8 cellular contexts compared by ENCODE assay signal in the genomic region with DNA sequence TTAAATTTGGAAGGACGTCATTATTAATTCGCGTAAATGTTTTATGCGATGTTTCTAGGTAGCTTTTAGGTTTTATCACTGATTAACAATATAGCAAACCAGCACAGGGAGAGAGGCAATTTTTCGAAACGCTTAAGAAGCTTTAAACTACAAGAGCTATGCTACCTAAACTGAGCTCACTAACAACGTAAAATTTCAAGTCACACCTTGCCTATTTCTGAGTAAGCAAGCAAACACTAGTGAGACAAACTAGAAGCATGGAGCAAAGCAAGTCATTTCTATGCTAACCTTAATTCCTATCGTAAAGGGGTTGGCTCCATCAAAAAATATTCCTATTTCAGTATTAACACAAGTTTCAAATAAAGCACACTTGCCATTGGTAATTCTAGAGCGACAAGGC. TPM values are rescaled to one million over a fixed set of nuclear protein-coding genes. Genes with fewer than 3 reads are reported as not detected.
DNase-seq lines count a peak whose midpoint lies in the region; ATAC-seq and TF ChIP-seq lines count a peak whose summit lies in the region.

No MANE protein-coding gene starts in this region.

- no peak overlapping the region for H4K5ac ChIP-seq in IMR-90 (ENCODE audit: low read depth, low read length)

- H2BK15ac ChIP-seq in IMR-90 (ENCODE audit: low read depth, low read length): no peak overlapping the region

- in situ Hi-C loops in IMR-90 (cut with MboI; ENCODE audit: low sequenced_read_pairs): no loop called here

- H4K91ac ChIP-seq in IMR-90 (ENCODE audit: insufficient read depth, low read depth, low read length): no peak overlapping the region

- dilution Hi-C loops in IMR-90 (cut with HindIII; ENCODE audit: low sequenced_read_pairs, unreplicated experiment): no loop called here

- TSS peak; percentile 45 for BruUV-seq in IMR-90 (replicated peaks; lab: Mats Ljungman, UMichigan)

- peaks cover 7 to 33% of the 10 kb centered on the region in 2 experiments for H3K79me1 ChIP-seq in IMR-90 (ENCODE audit: low read depth in 1 of 2, low read length in 2 of 2)

- no peaks in the 10 kb centered on the region; the same call in 1 of the 2 replicates for H4K20me1 ChIP-seq in IMR-90 (ENCODE audit: insufficient read depth, low read length)

- no peak overlapping the region for H2AK9ac ChIP-seq in IMR-90 (replicated peaks; ENCODE audit: low read depth, low read length, poor library complexity)

- H3K4ac ChIP-seq in IMR-90 (ENCODE audit: low read depth, low read length): no peak overlapping the region

- no peaks in the 10 kb centered on the region for H3K36me3 ChIP-seq in IMR-90 (ENCODE audit: control insufficient read depth, insufficient read depth, low read length)
- H3K36me3 ChIP-seq in muscle layer of duodenum (ENCODE audit: control insufficient read depth in 1 of 2, insufficient read depth in 2 of 2, low read length in 2 of 2): no peaks in the 10 kb centered on the region

- H3K4me2 ChIP-seq in IMR-90 (ENCODE audit: low read depth, low read length): peak overlapping the region; percentile 94

- H3K27me3 ChIP-seq in AG04450 (ENCODE audit: control insufficient read depth, insufficient read depth, low read length) (no peaks in the 10 kb centered on the region), IMR-90 (ENCODE audit: control insufficient read depth, insufficient read depth, low read length) (no peaks in the 10 kb centered on the region; the same call in 1 of the 2 replicates), muscle layer of duodenum (ENCODE audit: low read depth, low read length) (no peaks in the 10 kb centered on the region)

- no peak overlapping the region for H2AFZ ChIP-seq in IMR-90 (replicated peaks; ENCODE audit: low read length, poor library complexity)

- no peak overlapping the region for H3K56ac ChIP-seq in IMR-90 (ENCODE audit: extremely low read depth, insufficient read depth, low read length)

- no peak overlapping the region for H2AK5ac ChIP-seq in IMR-90 (ENCODE audit: low read depth, low read length)

- WGBS in IMR-90 (ENCODE audit: extremely low coverage in 2 of 2, insufficient read length in 1 of 2), 2 experiments: 67% methylated on average over 1 of the region's 9 CpGs; no CpG with 5 or more reads in 1 of the 2 experiments

- TF ChIP-seq RAD21 in IMR-90 (IDR thresholded peaks at IDR 0.05; ENCODE audit: low read length): no peak

- H2BK120ac ChIP-seq in IMR-90 (ENCODE audit: low read depth, low read length): no peak overlapping the region

- H3K4me1 ChIP-seq in IMR-90 (ENCODE audit: control insufficient read depth, insufficient read depth, low read length) (no peaks in the 10 kb centered on the region; the same call in 1 of the 2 replicates), muscle layer of duodenum (ENCODE audit: control insufficient read depth in 1 of 2, insufficient read depth in 2 of 2, low read length in 2 of 2) (peaks cover 0 to 7% of the 10 kb centered on the region in 2 donors)

- no peak overlapping the region for H3K14ac ChIP-seq in IMR-90 (replicated peaks; ENCODE audit: low read depth, low read length)

- ATAC-seq in IMR-90 (ENCODE audit: low read depth): no peak
- ATAC-seq in HG03460 (IDR thresholded peaks at IDR 0.05; ENCODE audit: unreplicated experiment): no peak
- no peak for ATAC-seq in HG02885 (IDR thresholded peaks at IDR 0.05; ENCODE audit: poor library complexity, unreplicated experiment)
- no peak for ATAC-seq in esophagus mucosa

- peak overlapping the region; percentile 69 for H3K23ac ChIP-seq in IMR-90 (ENCODE audit: low read depth, low read length)

- H3K18ac ChIP-seq in IMR-90 (ENCODE audit: low read depth, low read length): no peak overlapping the region

- TF ChIP-seq CTCF in AG04450 (IDR thresholded peaks at IDR 0.05; ENCODE audit: low read depth, low read length) (no peak), IMR-90 (conservative IDR thresholded peaks at IDR 0.05; ENCODE audit: low read depth, low read length) (no peak), cardiac fibroblast (IDR thresholded peaks at IDR 0.05; ENCODE audit: low read depth, low read length) (no peak)

- CTCF ChIA-PET in AG04450 (lab: Charles Lee) (interaction anchor here (0.5 kb wide), 1 partner anchor 265 kb away, joined by 5 read pairs; no protein-coding TSS in a partner anchor), IMR-90 (lab: Yijun Ruan, JAX) (interaction anchor here (0.6 kb wide), 1 partner anchor 25 kb away, joined by 3 read pairs; no protein-coding TSS in a partner anchor)

- DNase-seq in AG04450 (ENCODE audit: low read depth, low spot score) (no peak), IMR-90 (no peak), cardiac fibroblast (ENCODE audit: low read depth in 2 of 2) (no peak), GF-D8 (lab: John Stamatoyannopoulos, UW) (no peak)

- H4K8ac ChIP-seq in IMR-90 (ENCODE audit: low read depth in 2 of 2, low read length in 2 of 2): no peak overlapping the region; a peak in 1 of 4 replicates

- H2BK20ac ChIP-seq in IMR-90 (ENCODE audit: low read depth, low read length): no peak overlapping the region

- peak overlapping the region; percentile 45; the same call in 1 of the 2 replicates for H3K9ac ChIP-seq in IMR-90 (ENCODE audit: low read depth, low read length)

- H3K9me1 ChIP-seq in IMR-90 (ENCODE audit: insufficient read depth, low read length): peaks cover 4% of the 10 kb centered on the region; the same call in 1 of the 2 replicates

- no peak overlapping the region for H2BK5ac ChIP-seq in IMR-90 (ENCODE audit: low read depth, low read length, poor library complexity, severe bottlenecking)

- POLR2A ChIA-PET in AG04450 (lab: Yijun Ruan, JAX) (interaction anchor here (1.9 kb wide), 1 partner anchor 283 kb away, joined by 6 read pairs; the partner anchor contains the start of gene SF3B6), IMR-90 (lab: Charles Lee; ENCODE audit: unreplicated experiment) (no interaction called here)

- H3K9me3 ChIP-seq in AG04450 (ENCODE audit: control insufficient read depth, insufficient read depth, low read length) (no peaks in the 10 kb centered on the region; the same call in 1 of the 2 replicates), IMR-90 (ENCODE audit: control insufficient read depth, insufficient read depth, low read length) (no peaks in the 10 kb centered on the region), muscle layer of duodenum (ENCODE audit: control insufficient read depth in 1 of 2, low read length in 2 of 2) (no peaks in the 10 kb centered on the region)

- TF ChIP-seq POLR2A in IMR-90 (IDR thresholded peaks at IDR 0.05; ENCODE audit: low read depth, low read length): no peak

- intact Hi-C loops in IMR-90 (cut with micrococcal nuclease): loop anchor here (10.0 kb wide), 1 partner anchor 434 kb away; the partner anchor contains the start of gene ATAD2B

- H3K4me3 ChIP-seq in AG04450 (ENCODE audit: low read depth, low read length): peak overlapping the region; percentile 77
- peak overlapping the region; percentile 97 for H3K4me3 ChIP-seq in IMR-90 (ENCODE audit: insufficient read depth, low read depth, low read length)
- H3K4me3 ChIP-seq in cardiac fibroblast (replicated peaks in 1 of 2; ENCODE audit: low read depth in 2 of 2, low read length in 2 of 2): peak overlapping the region; percentile 77 to 83
- peak overlapping the region; percentile 82 to 91 for H3K4me3 ChIP-seq in muscle layer of duodenum (ENCODE audit: low read depth in 1 of 2, low read length in 2 of 2)

- no peak overlapping the region for H3K27ac ChIP-seq in AG04450 (ENCODE audit: low read depth, low read length)
- H3K27ac ChIP-seq in IMR-90 (ENCODE audit: insufficient read depth, low read length): no peak overlapping the region
- H3K27ac ChIP-seq in muscle layer of duodenum (ENCODE audit: low read length): peak overlapping the region; percentile 67

TF ChIP-seq in IMR-90, 13 proteins besides CTCF, POLR2A, EP300 and RAD21:
- no peak for TF ChIP-seq BHLHE40 (IDR thresholded peaks at IDR 0.05; ENCODE audit: low read depth, low read length)
- no peak for TF ChIP-seq NFE2L2 (IDR thresholded peaks at IDR 0.05; ENCODE audit: low read depth, low read length)
- no peak for TF ChIP-seq MXI1 (IDR thresholded peaks at IDR 0.05; ENCODE audit: borderline replicate concordance, low read depth, low read length)
- TF ChIP-seq CHD1 (IDR thresholded peaks at IDR 0.05; ENCODE audit: low read depth, low read length): no peak
- no peak for TF ChIP-seq MAFK (IDR thresholded peaks at IDR 0.05; ENCODE audit: low read depth, low read length)
- TF ChIP-seq CEBPB (IDR thresholded peaks at IDR 0.05; ENCODE audit: low read depth, low read length): no peak
- no peak for TF ChIP-seq ELK1 (IDR thresholded peaks at IDR 0.05; ENCODE audit: borderline replicate concordance, low read depth, low read length)
- no peak for TF ChIP-seq RCOR1 (IDR thresholded peaks at IDR 0.05; ENCODE audit: insufficient replicate concordance, low read length)

RNA-seq across cellular contexts. Expression of gene ITSN2, which starts 1.2 kb away (rescaled TPM):
- polyA plus RNA-seq in AG04450 (2011; rRNA removed) (22.4 and 27.3 TPM in 2 replicates), IMR-90 (2012; rRNA removed) (8.4 and 10.7 TPM in 2 replicates)
- polyA minus RNA-seq in AG04450 (2011; rRNA and poly(A)+ RNA removed): 28.3 and 41.4 TPM in 2 replicates
- total RNA-seq in IMR-90 (2012; rRNA removed) (17.2 and 23.3 TPM in 2 replicates), esophagus mucosa (66.5 TPM)
- 3.6 and 3.9 TPM in 2 replicates for polyA plus RNA-seq in IMR-90 (2012; cell fraction: cytosol; rRNA removed)
- polyA plus RNA-seq in IMR-90 (2012; cell fraction: nucleus; rRNA removed; ENCODE audit: low replicate concordance): 15.6 and 47.7 TPM in 2 replicates
